ENCODE assay signal across 22 cellular contexts in the genomic region with DNA sequence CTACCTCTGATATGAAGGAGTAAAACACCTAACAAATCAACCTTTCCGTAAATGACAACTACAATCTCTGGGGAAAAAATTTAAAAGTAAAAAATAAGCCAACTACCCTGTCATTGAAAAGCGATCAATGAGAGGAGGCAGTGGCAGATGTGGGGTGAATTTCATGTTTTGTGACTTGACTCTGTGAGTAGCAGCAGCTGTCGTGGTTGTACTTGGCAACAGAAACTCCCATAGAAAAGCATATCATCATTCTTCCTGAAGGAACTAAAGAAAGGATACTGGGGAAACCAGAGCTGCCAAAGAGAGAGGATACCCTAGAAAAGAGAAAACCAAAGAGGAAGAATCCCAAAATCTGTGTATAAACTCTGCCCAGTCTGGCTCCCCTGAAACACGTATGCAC.
"Had no signal": no experiment of that assay in that cellular context is flagged by ENCODE, and none has a peak within 500 bp of the region (broad histone marks: within the 10 kb centered on the region; RNA-seq: fewer than 3 reads in every experiment).

No MANE protein-coding gene starts in this region.

- H3K27me3 ChIP-seq: colonic mucosa, esophagus squamous epithelium, gastrocnemius medialis, heart right ventricle, left lung had no signal

- H3K36me3 ChIP-seq: colonic mucosa, esophagus squamous epithelium, gastrocnemius medialis, lower lobe of right lung had no signal

- H3K27ac ChIP-seq: colonic mucosa, epithelial cell of prostate, esophagus squamous epithelium, gastrocnemius medialis, heart right ventricle, left lung, lower lobe of right lung had no signal

- DNase-seq: colonic mucosa; cortex of kidney; effector CD8-positive, alpha-beta T cell; effector memory CD8-positive, alpha-beta T cell; endodermal cell; erythroblast; esophagus squamous epithelium; foreskin fibroblast; foreskin melanocyte; gastrocnemius medialis; glutamatergic neuron; head of caudate nucleus; heart right ventricle; hippocampal formation; left cardiac atrium; left lung; left ventricle myocardium superior; lower lobe of right lung; mesenchymal stem cell; mucosa of descending colon; naive B cell had no signal

- H3K4me1 ChIP-seq: colonic mucosa, esophagus squamous epithelium, gastrocnemius medialis, heart right ventricle, left lung, lower lobe of right lung had no signal

- H3K9me3 ChIP-seq: colonic mucosa had no signal

- H3K4me3 ChIP-seq: colonic mucosa, esophagus squamous epithelium, gastrocnemius medialis, heart right ventricle, left lung, lower lobe of right lung, mucosa of descending colon had no signal
